ENCODE assay signal across 8 cellular contexts in genomic region chr19:12163841-12164240, GRCh38. TPM values are rescaled to one million over a fixed set of nuclear protein-coding genes. Genes with fewer than 3 reads are reported as not detected.
DNase-seq lines count a peak whose midpoint lies in the region; ATAC-seq, FAIRE-seq and TF ChIP-seq lines count a peak whose summit lies in the region.

No MANE protein-coding gene starts in this region.

- intact Hi-C loops in kidney (cut with DNase I), result no loop called here
- intact Hi-C loops in tibial artery (cut with DNase I; ENCODE audit: low total_unique reads), result loop anchor here (10.0 kb wide), 1 partner anchor 131 kb away; the partner anchor contains the start of gene ZNF44

- no peak for FAIRE-seq in kidney (lab: Jason Lieb, UNC)

- peaks cover 3 to 15% of the 10 kb centered on the region in 2 donors for H3K4me1 ChIP-seq in kidney (ENCODE audit: control insufficient read depth in 1 of 2, insufficient read depth in 1 of 2, low read depth in 1 of 2, low read length in 2 of 2)
- H3K4me1 ChIP-seq in tibial artery, result peaks cover 0 to 40% (median 26%) of the 10 kb centered on the region in 4 donors

- H3K36me3 Mint-ChIP-seq in activated naive CD4-positive, alpha-beta T cell treated with anti-CD3 and anti-CD28 coated beads, Interleukin-2, amount 50 U/mL, for 24 hours, result no peaks in the 10 kb centered on the region
- peaks cover 24% of the 10 kb centered on the region for H3K36me3 Mint-ChIP-seq in activated naive CD8-positive, alpha-beta T cell treated with anti-CD3 and anti-CD28 coated beads for 36 hours

- peaks cover 45% of the 10 kb centered on the region for H3K4me1 Mint-ChIP-seq in activated naive CD4-positive, alpha-beta T cell treated with anti-CD3 and anti-CD28 coated beads, Interleukin-2, amount 50 U/mL, for 24 hours
- H3K4me1 Mint-ChIP-seq in activated naive CD8-positive, alpha-beta T cell treated with anti-CD3 and anti-CD28 coated beads for 36 hours, result peaks cover 41% of the 10 kb centered on the region

- H3K4me3 ChIP-seq in kidney (ENCODE audit: low read length in 2 of 2) (peak overlapping the region; percentile 93 to 95), tibial artery (peak overlapping the region; percentile 73 to 95)

- H3K27ac Mint-ChIP-seq in activated naive CD4-positive, alpha-beta T cell treated with anti-CD3 and anti-CD28 coated beads, Interleukin-2, amount 50 U/mL, for 24 hours, result peak overlapping the region; percentile 88
- H3K27ac Mint-ChIP-seq in activated naive CD8-positive, alpha-beta T cell treated with anti-CD3 and anti-CD28 coated beads for 36 hours, result peak overlapping the region; percentile 94

- H3K36me3 ChIP-seq in kidney (ENCODE audit: control insufficient read depth in 1 of 2, insufficient read depth in 2 of 2, low read length in 2 of 2) (no peaks in the 10 kb centered on the region), tibial artery (peaks cover 0 to 8% (median 4%) of the 10 kb centered on the region in 3 donors)

- no peak for DNase-seq in activated naive CD4-positive, alpha-beta T cell treated with Interleukin-2 at 50 U/mL for 16 hours
- DNase-seq in activated naive CD8-positive, alpha-beta T cell treated with anti-CD3 and anti-CD28 coated beads for 36 hours, result no peak
- DNase-seq in kidney, result no peak
- DNase-seq in tibial artery, result no peak

- H3K27me3 Mint-ChIP-seq in activated naive CD4-positive, alpha-beta T cell treated with anti-CD3 and anti-CD28 coated beads, Interleukin-2, amount 50 U/mL, for 24 hours, result no peaks in the 10 kb centered on the region
- no peaks in the 10 kb centered on the region for H3K27me3 Mint-ChIP-seq in activated naive CD8-positive, alpha-beta T cell treated with anti-CD3 and anti-CD28 coated beads for 36 hours

- H3K27ac ChIP-seq in kidney (ENCODE audit: low read depth in 2 of 2, low read length in 2 of 2), result peak overlapping the region in 1 of 2 donors; percentile 92
- H3K27ac ChIP-seq in tibial artery, result peak overlapping the region; percentile 93 to 96

- TF ChIP-seq CTCF in kidney (IDR thresholded peaks at IDR 0.05; ENCODE audit: borderline replicate concordance, extremely low read depth, insufficient read depth), result no peak
- no peak for TF ChIP-seq CTCF in tibial artery (IDR thresholded peaks at IDR 0.05)

- ATAC-seq in GM18519 (IDR thresholded peaks at IDR 0.05; ENCODE audit: low FRiP score, unreplicated experiment), result no peak
- ATAC-seq in GM21723 (IDR thresholded peaks at IDR 0.05; ENCODE audit: unreplicated experiment), result no peak
- no peak for ATAC-seq in GM21619 (IDR thresholded peaks at IDR 0.05; ENCODE audit: unreplicated experiment)

- H3K9me3 Mint-ChIP-seq in activated naive CD4-positive, alpha-beta T cell treated with anti-CD3 and anti-CD28 coated beads, Interleukin-2, amount 50 U/mL, for 24 hours, result no peaks in the 10 kb centered on the region
- no peaks in the 10 kb centered on the region for H3K9me3 Mint-ChIP-seq in activated naive CD8-positive, alpha-beta T cell treated with anti-CD3 and anti-CD28 coated beads for 36 hours

- peak overlapping the region; percentile 95 to 100 for H3K9ac ChIP-seq in kidney (ENCODE audit: low read length in 2 of 2)

- no peaks in the 10 kb centered on the region for H3K9me3 ChIP-seq in kidney (ENCODE audit: control insufficient read depth in 1 of 2, low read length in 2 of 2)
- H3K9me3 ChIP-seq in tibial artery, result no peaks in the 10 kb centered on the region

- peak overlapping the region; percentile 94 for H3K4me3 Mint-ChIP-seq in activated naive CD4-positive, alpha-beta T cell treated with anti-CD3 and anti-CD28 coated beads, Interleukin-2, amount 50 U/mL, for 24 hours
- H3K4me3 Mint-ChIP-seq in activated naive CD8-positive, alpha-beta T cell treated with anti-CD3 and anti-CD28 coated beads for 36 hours, result peak overlapping the region; percentile 93

- no peaks in the 10 kb centered on the region for H3K27me3 ChIP-seq in tibial artery

RNA-seq across cellular contexts. Expression of gene ZNF136, which starts 0.9 kb away (rescaled TPM):
- 10 to 100 TPM; 11.6 to 12.9 TPM for total RNA-seq in activated naive CD8-positive, alpha-beta T cell treated with anti-CD3 and anti-CD28 coated beads for 36 hours
- 14.4 TPM for total RNA-seq in kidney
- polyA plus RNA-seq in kidney (ENCODE audit: insufficient read depth, low read depth, low replicate concordance), result 4.6 TPM

RNA-seq across cellular contexts. Expression of gene ZNF625, which starts 7.3 kb away (rescaled TPM):
- 1 to 10 TPM; 3.9 to 4.0 TPM for total RNA-seq in activated naive CD8-positive, alpha-beta T cell treated with anti-CD3 and anti-CD28 coated beads for 36 hours
- total RNA-seq in kidney, result 11.4 TPM
- 6.1 TPM for polyA plus RNA-seq in kidney (ENCODE audit: insufficient read depth, low read depth, low replicate concordance)

RNA-seq across cellular contexts. Expression of gene ZNF20, which starts 23.7 kb away (rescaled TPM):
- 1 to 10 TPM in 1 of 2 experiments, under 1 TPM in 1; 0.74 to 2.6 TPM for total RNA-seq in activated naive CD8-positive, alpha-beta T cell treated with anti-CD3 and anti-CD28 coated beads for 36 hours
- 7.3 TPM for total RNA-seq in kidney
- polyA plus RNA-seq in kidney (ENCODE audit: insufficient read depth, low read depth, low replicate concordance), result 3.2 TPM
